In the genomic region with DNA sequence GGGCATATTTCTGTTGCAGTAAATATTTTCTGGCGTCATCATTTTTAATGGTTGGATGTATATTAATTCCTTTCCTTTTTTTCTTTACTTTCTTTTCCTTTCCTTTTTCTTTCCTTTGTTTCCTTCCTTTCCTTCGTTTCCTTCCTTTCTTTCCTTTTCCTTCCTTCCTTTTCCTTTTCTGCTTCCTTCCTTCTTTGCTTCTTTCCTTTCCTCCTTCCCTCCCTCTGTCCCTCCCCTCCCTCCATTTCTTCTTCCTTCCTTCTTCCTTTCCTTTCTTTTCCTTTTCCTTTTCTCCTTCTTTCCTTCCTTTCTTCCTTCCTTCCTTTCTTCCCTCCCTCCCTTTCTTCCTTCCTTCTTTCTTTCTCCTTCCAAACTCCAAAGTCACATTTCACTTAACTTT, we compare ENCODE assay signal across 3 cellular contexts.
A peak's percentile ranks its signal among the peaks of the same experiment; 100 is the strongest.
TF ChIP-seq lines count a peak whose summit lies in the region.

No MANE protein-coding gene starts in this region.

TF ChIP-seq in HepG2, 621 proteins besides CTCF, POLR2A, EP300 and RAD21:
- TF ChIP-seq SRSF9 (IDR thresholded peaks at IDR 0.05; ENCODE audit: borderline replicate concordance, insufficient read depth, low read depth, low read length, poor library complexity, severe bottlenecking) (peak; percentile 77), ZNF512 (CRISPR knock-in tag; IDR thresholded peaks at IDR 0.05) (peak; percentile 93), POLR2G (IDR thresholded peaks at IDR 0.05; ENCODE audit: low read depth, low read length) (no peak)

TF ChIP-seq in HEK293, 187 proteins besides CTCF, POLR2A, EP300 and RAD21:
- peak; percentile 99 for TF ChIP-seq PRDM1 (tag by site-specific recombination; IDR thresholded peaks at IDR 0.05)
- TF ChIP-seq ZNF366 (tag by site-specific recombination; conservative IDR thresholded peaks at IDR 0.05), result peak; percentile 89
- TF ChIP-seq ZNF530 (tag by site-specific recombination; IDR thresholded peaks at IDR 0.05; ENCODE audit: low read depth), result no peak

TF ChIP-seq in K562, 482 proteins besides CTCF, POLR2A, EP300 and RAD21:
- TF ChIP-seq ZNF512 (tag; IDR thresholded peaks at IDR 0.05) (peak; percentile 95), RUNX1 (IDR thresholded peaks at IDR 0.05; ENCODE audit: low read depth) (no peak)
